In the genomic region with DNA sequence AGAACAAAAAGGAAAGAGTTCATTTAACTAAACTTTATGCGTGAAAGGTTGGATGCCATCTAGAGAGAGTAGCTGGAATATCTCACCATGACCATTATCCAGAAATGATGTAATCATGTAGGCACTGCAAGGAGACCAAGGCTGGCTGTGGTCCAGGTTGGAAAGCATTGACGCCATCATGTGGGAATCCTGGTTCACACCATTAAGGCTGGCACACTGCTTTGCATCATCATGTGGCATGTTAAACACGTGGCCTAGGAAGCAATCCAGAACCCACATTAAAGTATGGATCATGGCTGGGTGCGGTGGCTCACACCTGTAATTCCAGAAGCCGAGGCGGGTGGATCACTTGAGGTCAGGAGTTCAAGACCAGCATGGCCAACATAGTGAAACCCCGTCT, we compare ENCODE assay signal across 1 cellular context.
TF ChIP-seq lines count a peak whose summit lies in the region.

No MANE protein-coding gene starts in this region.

TF ChIP-seq in SK-N-SH, 30 proteins besides CTCF, POLR2A, EP300 and RAD21 (continued from another document):
- TF ChIP-seq, protein P1, sequence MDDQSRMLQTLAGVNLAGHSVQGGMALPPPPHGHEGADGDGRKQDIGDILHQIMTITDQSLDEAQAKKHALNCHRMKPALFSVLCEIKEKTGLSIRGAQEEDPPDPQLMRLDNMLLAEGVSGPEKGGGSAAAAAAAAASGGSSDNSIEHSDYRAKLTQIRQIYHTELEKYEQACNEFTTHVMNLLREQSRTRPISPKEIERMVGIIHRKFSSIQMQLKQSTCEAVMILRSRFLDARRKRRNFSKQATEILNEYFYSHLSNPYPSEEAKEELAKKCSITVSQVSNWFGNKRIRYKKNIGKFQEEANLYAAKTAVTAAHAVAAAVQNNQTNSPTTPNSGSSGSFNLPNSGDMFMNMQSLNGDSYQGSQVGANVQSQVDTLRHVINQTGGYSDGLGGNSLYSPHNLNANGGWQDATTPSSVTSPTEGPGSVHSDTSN (IDR thresholded peaks at IDR 0.05) = no peak
- TF ChIP-seq JUND (IDR thresholded peaks at IDR 0.05) = no peak
